14 cellular contexts compared by ENCODE assay signal in genomic region chr3:179840985-179841384, GRCh38.
DNase-seq lines count a peak whose midpoint lies in the region; ATAC-seq and TF ChIP-seq lines count a peak whose summit lies in the region.
"Had no signal": no experiment of that assay in that cellular context is flagged by ENCODE, and none has a peak within 500 bp of the region (broad histone marks: within the 10 kb centered on the region; RNA-seq: fewer than 3 reads in every experiment).

No MANE protein-coding gene starts in this region.

- ATAC-seq in PC-3 (no peak; the same call in 1 of the 2 replicates), omental fat pad (ENCODE audit: low FRiP score) (peak; percentile 87), GM21447 (IDR thresholded peaks at IDR 0.05; ENCODE audit: unreplicated experiment) (no peak), GM21515 (IDR thresholded peaks at IDR 0.05; ENCODE audit: unreplicated experiment) (no peak)
- ATAC-seq in activated CD8-positive, alpha-beta T cell treated with anti-CD3 and anti-CD28 coated beads for 36 hours = no peak
- ATAC-seq: activated T-cell treated with anti-CD3 and anti-CD28 coated beads, Interleukin-2, amount 50 U/mL, for 72 hours; naive thymus-derived CD8-positive, alpha-beta T cell; sciatic nerve had no signal

- H3K4me2 ChIP-seq in PC-3 (ENCODE audit: low read length) = no peak overlapping the region

- no peaks in the 10 kb centered on the region for H3K27me3 ChIP-seq in PC-3 (ENCODE audit: low read length)
- H3K27me3 ChIP-seq: esophagus muscularis mucosa had no signal

- no peaks in the 10 kb centered on the region for H3K9me3 Mint-ChIP-seq in activated CD8-positive, alpha-beta T cell treated with anti-CD3 and anti-CD28 coated beads for 36 hours
- H3K9me3 Mint-ChIP-seq: activated T-cell treated with anti-CD3 and anti-CD28 coated beads, Interleukin-2, amount 50 U/mL, for 72 hours; naive thymus-derived CD8-positive, alpha-beta T cell had no signal

- H3K9me2 ChIP-seq in PC-3 (replicated peaks; ENCODE audit: low read length) = no peaks in the 10 kb centered on the region

- peaks cover 2% of the 10 kb centered on the region for H3K27me3 Mint-ChIP-seq in activated CD8-positive, alpha-beta T cell treated with anti-CD3 and anti-CD28 coated beads for 36 hours

- H3K4me1 Mint-ChIP-seq in activated CD8-positive, alpha-beta T cell treated with anti-CD3 and anti-CD28 coated beads for 36 hours (ENCODE audit: low read depth) = no peaks in the 10 kb centered on the region
- H3K4me1 Mint-ChIP-seq: naive thymus-derived CD8-positive, alpha-beta T cell had no signal

- CTCF ChIA-PET in PC-3 (lab: Charles Lee) = no interaction called here
- CTCF ChIA-PET in activated CD8-positive, alpha-beta T cell treated with anti-CD3 and anti-CD28 coated beads for 36 hours (lab: Charles Lee) = interaction anchor here (0.9 kb wide), 1 partner anchor 88 kb away, joined by 3 read pairs; no protein-coding TSS in a partner anchor

- no peak overlapping the region for H3K9ac ChIP-seq in PC-3 (ENCODE audit: low read length)

- no peaks in the 10 kb centered on the region for H4K20me1 ChIP-seq in PC-3 (ENCODE audit: low read length)

- TF ChIP-seq CTCF in PC-3 (conservative IDR thresholded peaks at IDR 0.05; ENCODE audit: low read depth, low read length) = no peak
- TF ChIP-seq CTCF in omental fat pad (IDR thresholded peaks at IDR 0.05) = no peak
- TF ChIP-seq CTCF in activated CD8-positive, alpha-beta T cell treated with anti-CD3 and anti-CD28 coated beads for 36 hours (IDR thresholded peaks at IDR 0.05) = no peak

- no peaks in the 10 kb centered on the region for H3F3A ChIP-seq in PC-3 (ENCODE audit: low read length, unreplicated experiment)

- H3K4me1 ChIP-seq in PC-3 (ENCODE audit: insufficient read depth, low read length) = peaks cover 5% of the 10 kb centered on the region; the same call in 1 of the 2 replicates
- H3K4me1 ChIP-seq: esophagus muscularis mucosa had no signal

- no peaks in the 10 kb centered on the region for H3K36me3 Mint-ChIP-seq in activated CD8-positive, alpha-beta T cell treated with anti-CD3 and anti-CD28 coated beads for 36 hours (ENCODE audit: low read depth)
- H3K36me3 Mint-ChIP-seq: naive thymus-derived CD8-positive, alpha-beta T cell had no signal

- no peak overlapping the region for H3K4me3 ChIP-seq in PC-3 (ENCODE audit: low read length)
- H3K4me3 ChIP-seq: esophagus muscularis mucosa had no signal

- intact Hi-C loops in PC-3 (cut with micrococcal nuclease) = no loop called here
- intact Hi-C loops in activated CD8-positive, alpha-beta T cell treated with anti-CD3 and anti-CD28 coated beads for 36 hours (cut with micrococcal nuclease) = no loop called here

- H3K79me2 ChIP-seq in PC-3 (ENCODE audit: low read length) = no peaks in the 10 kb centered on the region

- H3K36me3 ChIP-seq in PC-3 (ENCODE audit: low read depth, low read length) = no peaks in the 10 kb centered on the region
- H3K36me3 ChIP-seq: esophagus muscularis mucosa had no signal

- POLR2A ChIA-PET in PC-3 (lab: Charles Lee; ENCODE audit: unreplicated experiment) = interaction anchor here (0.6 kb wide), 1 partner anchor 1153 kb away, joined by 4 read pairs; no protein-coding TSS in a partner anchor
- POLR2A ChIA-PET in activated CD8-positive, alpha-beta T cell treated with anti-CD3 and anti-CD28 coated beads for 36 hours (lab: Charles Lee) = no interaction called here

- H3K27ac Mint-ChIP-seq in activated CD8-positive, alpha-beta T cell treated with anti-CD3 and anti-CD28 coated beads for 36 hours = no peak overlapping the region
- H3K27ac Mint-ChIP-seq: activated T-cell treated with anti-CD3 and anti-CD28 coated beads, Interleukin-2, amount 50 U/mL, for 72 hours; naive thymus-derived CD8-positive, alpha-beta T cell had no signal

- H3K27ac ChIP-seq in PC-3 (ENCODE audit: low read length) = no peak overlapping the region
- H3K27ac ChIP-seq: esophagus muscularis mucosa had no signal

- H3K4me3 Mint-ChIP-seq in activated CD8-positive, alpha-beta T cell treated with anti-CD3 and anti-CD28 coated beads for 36 hours = no peak overlapping the region
- H3K4me3 Mint-ChIP-seq: activated T-cell treated with anti-CD3 and anti-CD28 coated beads, Interleukin-2, amount 50 U/mL, for 72 hours; naive thymus-derived CD8-positive, alpha-beta T cell had no signal

- no peak overlapping the region for H2AFZ ChIP-seq in PC-3 (ENCODE audit: low read length)

- no TSS peak for BruUV-seq in PC-3 (replicated peaks; lab: Mats Ljungman, UMichigan)

- no peaks in the 10 kb centered on the region for H3K9me3 ChIP-seq in PC-3 (ENCODE audit: low read length)
- H3K9me3 ChIP-seq: esophagus muscularis mucosa had no signal

- DNase-seq in ELR (ENCODE audit: low read depth) (peak; percentile 79), PC-3 (peak; percentile 73), dermis blood vessel endothelial cell (peak; percentile 12), omental fat pad (ENCODE audit: low spot score) (peak; percentile 41), GF-D8 (lab: John Stamatoyannopoulos, UW) (no peak)
- DNase-seq in activated CD8-positive, alpha-beta T cell treated with anti-CD3 and anti-CD28 coated beads for 36 hours = no peak
- DNase-seq: activated T-cell treated with anti-CD3 and anti-CD28 coated beads, Interleukin-2, amount 50 U/mL, for 72 hours; COR-L47; kidney; naive thymus-derived CD8-positive, alpha-beta T cell had no signal

Comparison
In these comparisons a context has a peak if more than half of its experiments do, and no peak if none do; other contexts are left out.
1. DNase-seq: peak in ELR (single experiment), PC-3 (single experiment), dermis blood vessel endothelial cell (single experiment) and omental fat pad (single experiment); none in GF-D8 (single experiment) and activated CD8-positive, alpha-beta T cell treated with anti-CD3 and anti-CD28 coated beads for 36 hours (single experiment).